23 cellular contexts compared by ENCODE assay signal in genomic region chr5:22109315-22109714, GRCh38.
"Had no signal": no experiment of that assay in that cellular context is flagged by ENCODE, and none has a peak within 500 bp of the region (broad histone marks: within the 10 kb centered on the region; RNA-seq: fewer than 3 reads in every experiment).

No MANE protein-coding gene starts in this region.

- H3K4me3 ChIP-seq: neural progenitor cell, ovary, psoas muscle, right lobe of liver, sigmoid colon, stomach, thoracic aorta, thyroid gland, tibial nerve, upper lobe of left lung, vagina had no signal

- H3K27ac ChIP-seq: neural progenitor cell, ovary, parathyroid adenoma, psoas muscle, right lobe of liver, sigmoid colon, stomach, thoracic aorta, thyroid gland, tibial nerve, upper lobe of left lung, vagina had no signal

- DNase-seq: nephron progenitor cell; occipital lobe; ovary; posterior cingulate gyrus; psoas muscle; right cardiac atrium; right lobe of liver; sigmoid colon; small intestine; stimulated activated CD4-positive, alpha-beta T cell treated with anti-CD3 and anti-CD28 coated beads, Interleukin-15, amount 100 ng/mL, for 24 hours; stimulated activated CD4-positive, alpha-beta T cell treated with anti-CD3 and anti-CD28 coated beads, Interleukin-2, amount 100 ng/mL, for 24 hours; stimulated activated CD4-positive, alpha-beta T cell treated with anti-CD3 and anti-CD28 coated beads, Interleukin-2, amount 100 ng/mL, for 48 hours; stimulated activated CD4-positive, alpha-beta T cell treated with anti-CD3 and anti-CD28 coated beads, Interleukin-4, amount 100 ng/mL, for 24 hours; stimulated activated naive B cell treated with anti-CD40 and anti-IgM and Interleukin-4, amounts not matched to agents 10 μg/mL and 1 μg/mL and 100 μg/mL, for 72 hours; stimulated activated naive CD4-positive, alpha-beta T cell treated with Interleukin-2 at 50 U/mL for 16 hours; stomach; thyroid gland; upper lobe of left lung had no signal

- H3K4me2 ChIP-seq: neural progenitor cell had no signal

- H3K9ac ChIP-seq: neural progenitor cell, parathyroid adenoma had no signal

- H2AFZ ChIP-seq: neural progenitor cell, parathyroid adenoma had no signal

- H3K36me3 ChIP-seq: neural progenitor cell, ovary, right lobe of liver, sigmoid colon, stomach, thoracic aorta, thyroid gland, tibial nerve, upper lobe of left lung, vagina had no signal

- H3K79me2 ChIP-seq: parathyroid adenoma had no signal

- H3K9me3 ChIP-seq: ovary, psoas muscle, right lobe of liver, sigmoid colon, stomach, thoracic aorta, thyroid gland, tibial nerve, upper lobe of left lung, vagina had no signal

- H3K27me3 ChIP-seq: neural progenitor cell, ovary, right lobe of liver, sigmoid colon, stomach, thyroid gland, tibial nerve, upper lobe of left lung, vagina had no signal
